Comparison of ENCODE assay signal across 1 cellular context in the genomic region with DNA sequence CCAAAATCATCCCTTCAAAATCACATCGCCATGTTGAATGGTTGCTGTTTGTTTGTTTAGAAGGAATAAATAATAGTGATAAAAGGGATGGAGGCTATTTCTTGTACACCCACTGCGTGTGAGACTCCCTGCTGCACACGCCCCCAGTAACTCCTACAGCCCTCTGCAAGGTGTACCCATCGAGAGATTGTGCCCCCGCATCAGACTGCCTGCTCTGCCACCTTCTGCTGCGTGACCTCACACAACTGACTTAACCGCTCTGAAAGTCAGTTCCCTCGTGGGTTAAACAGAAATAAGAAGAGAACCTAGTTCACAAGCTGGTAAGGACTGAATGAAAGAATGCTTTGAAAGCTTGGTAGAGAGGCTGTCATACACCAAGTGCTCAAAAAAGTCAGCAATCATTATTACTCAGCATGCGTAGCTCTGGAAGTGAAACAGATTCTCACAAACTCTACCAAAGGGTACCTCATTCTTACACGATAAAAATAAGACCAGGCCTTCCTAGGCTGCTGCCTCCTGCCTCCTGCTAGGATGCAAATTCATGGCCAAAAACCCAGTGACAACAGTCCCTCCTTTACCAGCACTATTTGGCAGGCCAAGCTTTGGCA.
TF ChIP-seq lines count a peak whose summit lies in the region.

No MANE protein-coding gene starts in this region.

TF ChIP-seq in IMR-90, 13 proteins besides CTCF, POLR2A, EP300 and RAD21 (continued from another document):
- no peak for TF ChIP-seq MXI1 (IDR thresholded peaks at IDR 0.05; ENCODE audit: borderline replicate concordance, low read depth, low read length)
- no peak for TF ChIP-seq MAFK (IDR thresholded peaks at IDR 0.05; ENCODE audit: low read depth, low read length)
- no peak for TF ChIP-seq NFE2L2 (IDR thresholded peaks at IDR 0.05; ENCODE audit: low read depth, low read length)
- no peak for TF ChIP-seq CHD1 (IDR thresholded peaks at IDR 0.05; ENCODE audit: low read depth, low read length)
- TF ChIP-seq, protein P1, sequence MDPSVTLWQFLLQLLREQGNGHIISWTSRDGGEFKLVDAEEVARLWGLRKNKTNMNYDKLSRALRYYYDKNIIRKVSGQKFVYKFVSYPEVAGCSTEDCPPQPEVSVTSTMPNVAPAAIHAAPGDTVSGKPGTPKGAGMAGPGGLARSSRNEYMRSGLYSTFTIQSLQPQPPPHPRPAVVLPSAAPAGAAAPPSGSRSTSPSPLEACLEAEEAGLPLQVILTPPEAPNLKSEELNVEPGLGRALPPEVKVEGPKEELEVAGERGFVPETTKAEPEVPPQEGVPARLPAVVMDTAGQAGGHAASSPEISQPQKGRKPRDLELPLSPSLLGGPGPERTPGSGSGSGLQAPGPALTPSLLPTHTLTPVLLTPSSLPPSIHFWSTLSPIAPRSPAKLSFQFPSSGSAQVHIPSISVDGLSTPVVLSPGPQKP (IDR thresholded peaks at IDR 0.05; ENCODE audit: borderline replicate concordance, low read depth, low read length) = no peak
